8 cellular contexts compared by ENCODE assay signal in genomic region chr16:15154650-15155562, GRCh38.
DNase-seq lines count a peak whose midpoint lies in the region; ATAC-seq and TF ChIP-seq lines count a peak whose summit lies in the region.
"Not testable (repeated sequence)": the region's sequence is repeated elsewhere in the genome, so short reads cannot be mapped to it uniquely, and the experiment has no call there.

No MANE protein-coding gene starts in this region.

- POLR2A ChIA-PET in PC-3 (lab: Charles Lee; ENCODE audit: unreplicated experiment), result not testable (repeated sequence)

- 0 to 1% methylated on average over 64 to 68 of the region's 80 CpGs for WGBS in ectodermal cell, 2 experiments

- H3K4me3 ChIP-seq in ACC112 (ENCODE audit: low read depth, low read length) (peak overlapping the region; percentile 72), PC-3 (ENCODE audit: low read length) (peak overlapping the region; percentile 52; the same call in 1 of the 2 replicates), ectodermal cell (ENCODE audit: insufficient read depth, low read depth, low read length) (peak overlapping the region; percentile 35)

- not testable (repeated sequence) for H4K20me1 ChIP-seq in PC-3 (ENCODE audit: low read length)

- DNase-seq in PC-3 (peak; percentile 86), left lobe of liver (ENCODE audit: low spot score) (peak; percentile 95)
- DNase-seq in activated CD8-positive, alpha-beta memory T cell treated with anti-CD3 and anti-CD28 coated beads, Interleukin-2, amount 50 U/mL, for 1 hour (ENCODE audit: extremely low read depth), result peak; percentile 60
- peak; percentile 78 to 85 (median 83) for DNase-seq in stimulated activated CD4-positive, alpha-beta T cell treated with anti-CD3 and anti-CD28 coated beads, Interleukin-12 subunit alpha, Interleukin-12 subunit beta, amount 100 ng/mL, for 48 hours (ENCODE audit: low read depth in 2 of 3, low spot score in 1 of 3)

- not testable (repeated sequence) for H2AFZ ChIP-seq in ACC112 (ENCODE audit: low read length, unreplicated experiment)
- H2AFZ ChIP-seq in PC-3 (ENCODE audit: low read length), result peak overlapping the region; percentile 63; the same call in 1 of the 2 replicates

- H3K4me1 ChIP-seq in ACC112 (ENCODE audit: control insufficient read depth, insufficient read depth, low read length, unreplicated experiment); PC-3 (ENCODE audit: insufficient read depth, low read length); ectodermal cell (ENCODE audit: control insufficient read depth, insufficient read depth, low read length): not testable (repeated sequence)

- H3K9me2 ChIP-seq in PC-3 (replicated peaks; ENCODE audit: low read length), result not testable (repeated sequence)

- not testable (repeated sequence) for H3K36me3 ChIP-seq in ACC112 (ENCODE audit: insufficient read depth, low read length); KOPT-K1 (ENCODE audit: insufficient read depth, low read length); PC-3 (ENCODE audit: low read depth, low read length); ectodermal cell (ENCODE audit: control insufficient read depth, insufficient read depth, low read length)

- not testable (repeated sequence) for H3K9ac ChIP-seq in PC-3 (ENCODE audit: low read length)

- not testable (repeated sequence) for BruUV-seq in PC-3 (replicated peaks; lab: Mats Ljungman, UMichigan)

- H3F3A ChIP-seq in PC-3 (ENCODE audit: low read length, unreplicated experiment), result not testable (repeated sequence)

- intact Hi-C loops in PC-3 (cut with micrococcal nuclease), result not testable (repeated sequence)

- TF ChIP-seq CTCF in PC-3 (conservative IDR thresholded peaks at IDR 0.05; ENCODE audit: low read depth, low read length), result not testable (repeated sequence)

- not testable (repeated sequence) for H3K79me2 ChIP-seq in ACC112 (ENCODE audit: control insufficient read depth, insufficient read depth, low read length, unreplicated experiment); PC-3 (ENCODE audit: low read length)

- ATAC-seq in GM18517 (IDR thresholded peaks at IDR 0.05; ENCODE audit: unreplicated experiment) (peak; percentile 48), PC-3 (peak; percentile 84), left lobe of liver (peak; percentile 99)

- H3K27me3 ChIP-seq in ACC112 (ENCODE audit: insufficient read depth, low read length); PC-3 (ENCODE audit: low read length); ectodermal cell (ENCODE audit: control insufficient read depth, insufficient read depth, low read length, poor library complexity, severe bottlenecking): not testable (repeated sequence)

- not testable (repeated sequence) for H3K27ac ChIP-seq in ACC112 (ENCODE audit: low read depth, low read length); PC-3 (ENCODE audit: low read length); ectodermal cell (ENCODE audit: insufficient read depth, low read depth, low read length, poor library complexity, severe bottlenecking)
- H3K27ac ChIP-seq in KOPT-K1 (ENCODE audit: low read depth, low read length, poor library complexity, severe bottlenecking), result peak overlapping the region; percentile 28

- H3K9me3 ChIP-seq in KOPT-K1 (ENCODE audit: insufficient read depth, low read length, poor library complexity, severe bottlenecking); PC-3 (ENCODE audit: low read length); ectodermal cell (ENCODE audit: control insufficient read depth, low read length): not testable (repeated sequence)

- H3K4me2 ChIP-seq in PC-3 (ENCODE audit: low read length), result peak overlapping the region; percentile 57; the same call in 1 of the 2 replicates

- CTCF ChIA-PET in PC-3 (lab: Charles Lee), result not testable (repeated sequence)

Comparison
In these comparisons a context has a peak if more than half of its experiments do, and no peak if none do; other contexts are left out.
1. ATAC-seq: peak in every context shown above with its lines; median percentile 99 in left lobe of liver; 84 in PC-3; 48 in GM18517.